Comparison of ENCODE assay signal across 1 cellular context in the genomic region with DNA sequence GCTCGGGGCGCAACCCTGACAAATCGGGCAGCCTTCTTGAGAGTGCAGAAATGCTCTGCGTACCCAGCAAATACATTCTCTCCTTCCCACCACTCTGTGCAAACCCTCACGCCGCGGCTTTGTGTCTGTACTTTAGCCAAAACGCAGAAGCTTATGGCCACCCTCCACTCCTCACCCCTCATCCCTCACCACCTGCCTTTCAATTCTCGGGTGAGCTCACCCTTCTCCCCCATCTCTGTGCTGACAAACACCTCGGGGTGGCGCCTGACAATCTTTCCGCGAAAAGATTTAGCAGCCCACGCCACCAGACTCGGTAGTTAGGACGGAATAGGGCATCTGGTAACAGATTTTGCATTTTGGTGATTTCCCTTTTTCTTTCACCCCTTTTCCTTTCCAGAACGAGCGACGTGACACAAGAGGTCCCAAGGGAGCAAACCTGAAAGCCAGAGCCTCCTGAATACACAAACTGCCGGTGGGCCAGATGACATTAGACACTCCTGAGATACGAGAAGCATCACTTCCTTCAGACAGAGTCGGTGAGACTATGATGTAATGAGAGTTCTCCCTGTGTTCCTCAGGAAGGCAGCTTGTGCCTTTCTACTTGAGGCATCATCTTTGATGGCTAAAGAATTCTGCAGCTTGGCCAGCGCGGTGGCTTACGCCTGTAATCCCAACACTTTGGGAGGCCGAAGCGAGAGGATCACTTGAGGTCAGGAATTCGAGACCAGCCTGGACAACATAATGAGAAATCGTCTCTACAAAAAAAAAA.
TF ChIP-seq lines count a peak whose summit lies in the region.

No MANE protein-coding gene starts in this region.

TF ChIP-seq in HEK293, 187 proteins besides CTCF, POLR2A, EP300 and RAD21 (continued from another document and continues in another):
- TF ChIP-seq ZBTB21 (tag by site-specific recombination; IDR thresholded peaks at IDR 0.05) (peak; percentile 47; the same call in 1 of the 2 replicates), ZFP3 (tag by site-specific recombination; IDR thresholded peaks at IDR 0.05; ENCODE audit: low read depth) (no peak), INSM2 (tag by site-specific recombination; IDR thresholded peaks at IDR 0.05) (no peak), ZFHX2 (tag by site-specific recombination; conservative IDR thresholded peaks at IDR 0.05) (peak; percentile 26), PRDM1 (tag by site-specific recombination; IDR thresholded peaks at IDR 0.05) (peak; percentile 82), HOXC10 (CRISPR knock-in tag; IDR thresholded peaks at IDR 0.05) (no peak), ZNF302 (tag by site-specific recombination; IDR thresholded peaks at IDR 0.05; ENCODE audit: low read depth) (no peak), ZNF610 (tag by site-specific recombination; IDR thresholded peaks at IDR 0.05; ENCODE audit: borderline replicate concordance) (no peak), ZNF501 (tag by site-specific recombination; IDR thresholded peaks at IDR 0.05) (peak; percentile 20), ZNF791 (tag by site-specific recombination; IDR thresholded peaks at IDR 0.05) (no peak), GLIS1 (tag by site-specific recombination; IDR thresholded peaks at IDR 0.05) (peak; percentile 20; the same call in 1 of the 2 replicates), ZNF549 (tag by site-specific recombination; IDR thresholded peaks at IDR 0.05) (no peak), ZNF423 (tag by site-specific recombination; IDR thresholded peaks at IDR 0.05) (peak; percentile 90), ZNF366 (tag by site-specific recombination; conservative IDR thresholded peaks at IDR 0.05) (peak; percentile 80), EGR2 (tag by site-specific recombination; IDR thresholded peaks at IDR 0.05; ENCODE audit: low read depth) (0 out of 2 replicates have a peak, but pooled peaks have one; percentile 7), ZFP37 (tag by site-specific recombination; IDR thresholded peaks at IDR 0.05) (no peak; the same call in 1 of the 2 replicates), ZFP69B (tag by site-specific recombination; IDR thresholded peaks at IDR 0.05) (peak; percentile 34; the same call in 1 of the 2 replicates), SP3 (tag by site-specific recombination; IDR thresholded peaks at IDR 0.05) (no peak), ZNF146 (tag by site-specific recombination; IDR thresholded peaks at IDR 0.05) (no peak), ZNF214 (tag by site-specific recombination; IDR thresholded peaks at IDR 0.05; ENCODE audit: borderline replicate concordance) (no peak), ZNF23 (tag by site-specific recombination; IDR thresholded peaks at IDR 0.05; ENCODE audit: borderline replicate concordance) (no peak), MEIS1 (CRISPR knock-in tag; IDR thresholded peaks at IDR 0.05; ENCODE audit: borderline replicate concordance) (no peak), ZFP41 (tag by site-specific recombination; IDR thresholded peaks at IDR 0.05; ENCODE audit: borderline replicate concordance) (no peak), OSR2 (tag by site-specific recombination; IDR thresholded peaks at IDR 0.05) (no peak), ZNF473 (tag by site-specific recombination; IDR thresholded peaks at IDR 0.05) (no peak), ZBTB1 (tag by site-specific recombination; IDR thresholded peaks at IDR 0.05) (no peak), ZNF555 (tag by site-specific recombination; conservative IDR thresholded peaks at IDR 0.05) (no peak), ZNF596 (tag by site-specific recombination; IDR thresholded peaks at IDR 0.05) (no peak), ZNF624 (tag by site-specific recombination; IDR thresholded peaks at IDR 0.05) (no peak), ZNF174 (tag by site-specific recombination; IDR thresholded peaks at IDR 0.05) (no peak), HOXD13 (CRISPR knock-in tag; IDR thresholded peaks at IDR 0.05; ENCODE audit: borderline replicate concordance) (no peak), ZBTB48 (tag by site-specific recombination; IDR thresholded peaks at IDR 0.05) (no peak), ZNF341 (tag by site-specific recombination; IDR thresholded peaks at IDR 0.05; ENCODE audit: low read depth) (no peak), ZNF404 (tag by site-specific recombination; IDR thresholded peaks at IDR 0.05) (no peak), IKZF3 (tag by site-specific recombination; IDR thresholded peaks at IDR 0.05) (peak; percentile 27; the same call in 1 of the 2 replicates), ZBTB49 (tag by site-specific recombination; IDR thresholded peaks at IDR 0.05; ENCODE audit: low read depth) (no peak), ZBTB17 (tag by site-specific recombination; IDR thresholded peaks at IDR 0.05) (peak; percentile 96), ZNF157 (tag by site-specific recombination; IDR thresholded peaks at IDR 0.05) (no peak)
- TF ChIP-seq, protein P1, sequence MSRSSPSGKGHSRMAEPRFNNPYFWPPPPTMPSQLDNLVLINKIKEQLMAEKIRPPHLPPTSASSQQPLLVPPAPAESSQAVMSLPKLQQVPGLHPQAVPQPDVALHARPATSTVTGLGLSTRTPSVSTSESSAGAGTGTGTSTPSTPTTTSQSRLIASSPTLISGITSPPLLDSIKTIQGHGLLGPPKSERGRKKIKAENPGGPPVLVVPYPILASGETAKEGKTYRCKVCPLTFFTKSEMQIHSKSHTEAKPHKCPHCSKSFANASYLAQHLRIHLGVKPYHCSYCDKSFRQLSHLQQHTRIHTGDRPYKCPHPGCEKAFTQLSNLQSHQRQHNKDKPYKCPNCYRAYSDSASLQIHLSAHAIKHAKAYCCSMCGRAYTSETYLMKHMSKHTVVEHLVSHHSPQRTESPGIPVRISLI (tag by site-specific recombination; IDR thresholded peaks at IDR 0.05): peak; percentile 97; the same call in 1 of the 2 replicates
- TF ChIP-seq, protein P2, sequence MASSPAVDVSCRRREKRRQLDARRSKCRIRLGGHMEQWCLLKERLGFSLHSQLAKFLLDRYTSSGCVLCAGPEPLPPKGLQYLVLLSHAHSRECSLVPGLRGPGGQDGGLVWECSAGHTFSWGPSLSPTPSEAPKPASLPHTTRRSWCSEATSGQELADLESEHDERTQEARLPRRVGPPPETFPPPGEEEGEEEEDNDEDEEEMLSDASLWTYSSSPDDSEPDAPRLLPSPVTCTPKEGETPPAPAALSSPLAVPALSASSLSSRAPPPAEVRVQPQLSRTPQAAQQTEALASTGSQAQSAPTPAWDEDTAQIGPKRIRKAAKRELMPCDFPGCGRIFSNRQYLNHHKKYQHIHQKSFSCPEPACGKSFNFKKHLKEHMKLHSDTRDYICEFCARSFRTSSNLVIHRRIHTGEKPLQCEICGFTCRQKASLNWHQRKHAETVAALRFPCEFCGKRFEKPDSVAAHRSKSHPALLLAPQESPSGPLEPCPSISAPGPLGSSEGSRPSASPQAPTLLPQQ (tag by site-specific recombination; IDR thresholded peaks at IDR 0.05): peak; percentile 47; the same call in 1 of the 2 replicates
- TF ChIP-seq, protein P3, sequence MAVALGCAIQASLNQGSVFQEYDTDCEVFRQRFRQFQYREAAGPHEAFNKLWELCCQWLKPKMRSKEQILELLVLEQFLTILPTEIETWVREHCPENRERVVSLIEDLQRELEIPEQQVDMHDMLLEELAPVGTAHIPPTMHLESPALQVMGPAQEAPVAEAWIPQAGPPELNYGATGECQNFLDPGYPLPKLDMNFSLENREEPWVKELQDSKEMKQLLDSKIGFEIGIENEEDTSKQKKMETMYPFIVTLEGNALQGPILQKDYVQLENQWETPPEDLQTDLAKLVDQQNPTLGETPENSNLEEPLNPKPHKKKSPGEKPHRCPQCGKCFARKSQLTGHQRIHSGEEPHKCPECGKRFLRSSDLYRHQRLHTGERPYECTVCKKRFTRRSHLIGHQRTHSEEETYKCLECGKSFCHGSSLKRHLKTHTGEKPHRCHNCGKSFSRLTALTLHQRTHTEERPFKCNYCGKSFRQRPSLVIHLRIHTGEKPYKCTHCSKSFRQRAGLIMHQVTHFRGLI (tag by site-specific recombination; IDR thresholded peaks at IDR 0.05): peak; percentile 19; the same call in 1 of the 2 replicates
- TF ChIP-seq, protein P4, sequence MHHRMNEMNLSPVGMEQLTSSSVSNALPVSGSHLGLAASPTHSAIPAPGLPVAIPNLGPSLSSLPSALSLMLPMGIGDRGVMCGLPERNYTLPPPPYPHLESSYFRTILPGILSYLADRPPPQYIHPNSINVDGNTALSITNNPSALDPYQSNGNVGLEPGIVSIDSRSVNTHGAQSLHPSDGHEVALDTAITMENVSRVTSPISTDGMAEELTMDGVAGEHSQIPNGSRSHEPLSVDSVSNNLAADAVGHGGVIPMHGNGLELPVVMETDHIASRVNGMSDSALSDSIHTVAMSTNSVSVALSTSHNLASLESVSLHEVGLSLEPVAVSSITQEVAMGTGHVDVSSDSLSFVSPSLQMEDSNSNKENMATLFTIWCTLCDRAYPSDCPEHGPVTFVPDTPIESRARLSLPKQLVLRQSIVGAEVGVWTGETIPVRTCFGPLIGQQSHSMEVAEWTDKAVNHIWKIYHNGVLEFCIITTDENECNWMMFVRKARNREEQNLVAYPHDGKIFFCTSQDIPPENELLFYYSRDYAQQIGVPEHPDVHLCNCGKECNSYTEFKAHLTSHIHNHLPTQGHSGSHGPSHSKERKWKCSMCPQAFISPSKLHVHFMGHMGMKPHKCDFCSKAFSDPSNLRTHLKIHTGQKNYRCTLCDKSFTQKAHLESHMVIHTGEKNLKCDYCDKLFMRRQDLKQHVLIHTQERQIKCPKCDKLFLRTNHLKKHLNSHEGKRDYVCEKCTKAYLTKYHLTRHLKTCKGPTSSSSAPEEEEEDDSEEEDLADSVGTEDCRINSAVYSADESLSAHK (tag by site-specific recombination; IDR thresholded peaks at IDR 0.05): no peak
- TF ChIP-seq, protein P5, sequence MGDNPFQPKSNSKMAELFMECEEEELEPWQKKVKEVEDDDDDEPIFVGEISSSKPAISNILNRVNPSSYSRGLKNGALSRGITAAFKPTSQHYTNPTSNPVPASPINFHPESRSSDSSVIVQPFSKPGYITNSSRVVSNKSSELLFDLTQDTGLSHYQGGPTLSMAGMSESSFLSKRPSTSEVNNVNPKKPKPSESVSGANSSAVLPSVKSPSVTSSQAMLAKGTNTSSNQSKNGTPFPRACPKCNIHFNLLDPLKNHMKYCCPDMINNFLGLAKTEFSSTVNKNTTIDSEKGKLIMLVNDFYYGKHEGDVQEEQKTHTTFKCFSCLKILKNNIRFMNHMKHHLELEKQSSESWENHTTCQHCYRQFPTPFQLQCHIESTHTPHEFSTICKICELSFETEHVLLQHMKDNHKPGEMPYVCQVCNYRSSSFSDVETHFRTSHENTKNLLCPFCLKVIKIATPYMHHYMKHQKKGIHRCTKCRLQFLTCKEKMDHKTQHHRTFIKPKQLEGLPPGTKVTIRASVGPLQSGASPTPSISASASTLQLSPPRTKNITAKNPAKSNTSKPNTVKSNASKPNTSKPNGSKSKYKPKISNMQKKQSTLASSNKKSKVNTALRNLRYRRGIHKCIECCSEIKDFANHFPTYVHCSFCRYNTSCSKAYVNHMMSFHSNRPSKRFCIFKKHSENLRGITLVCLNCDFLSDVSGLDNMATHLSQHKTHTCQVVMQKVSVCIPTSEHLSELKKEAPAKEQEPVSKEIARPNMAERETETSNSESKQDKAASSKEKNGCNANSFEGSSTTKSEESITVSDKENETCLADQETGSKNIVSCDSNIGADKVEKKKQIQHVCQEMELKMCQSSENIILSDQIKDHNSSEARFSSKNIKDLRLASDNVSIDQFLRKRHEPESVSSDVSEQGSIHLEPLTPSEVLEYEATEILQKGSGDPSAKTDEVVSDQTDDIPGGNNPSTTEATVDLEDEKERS (tag by site-specific recombination; IDR thresholded peaks at IDR 0.05): no peak
- TF ChIP-seq, protein P6, sequence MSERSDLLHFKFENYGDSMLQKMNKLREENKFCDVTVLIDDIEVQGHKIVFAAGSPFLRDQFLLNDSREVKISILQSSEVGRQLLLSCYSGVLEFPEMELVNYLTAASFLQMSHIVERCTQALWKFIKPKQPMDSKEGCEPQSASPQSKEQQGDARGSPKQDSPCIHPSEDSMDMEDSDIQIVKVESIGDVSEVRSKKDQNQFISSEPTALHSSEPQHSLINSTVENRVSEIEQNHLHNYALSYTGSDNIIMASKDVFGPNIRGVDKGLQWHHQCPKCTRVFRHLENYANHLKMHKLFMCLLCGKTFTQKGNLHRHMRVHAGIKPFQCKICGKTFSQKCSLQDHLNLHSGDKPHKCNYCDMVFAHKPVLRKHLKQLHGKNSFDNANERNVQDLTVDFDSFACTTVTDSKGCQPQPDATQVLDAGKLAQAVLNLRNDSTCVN (tag by site-specific recombination; optimal IDR thresholded peaks at IDR 0.05): peak; percentile 53
- TF ChIP-seq, protein P7, sequence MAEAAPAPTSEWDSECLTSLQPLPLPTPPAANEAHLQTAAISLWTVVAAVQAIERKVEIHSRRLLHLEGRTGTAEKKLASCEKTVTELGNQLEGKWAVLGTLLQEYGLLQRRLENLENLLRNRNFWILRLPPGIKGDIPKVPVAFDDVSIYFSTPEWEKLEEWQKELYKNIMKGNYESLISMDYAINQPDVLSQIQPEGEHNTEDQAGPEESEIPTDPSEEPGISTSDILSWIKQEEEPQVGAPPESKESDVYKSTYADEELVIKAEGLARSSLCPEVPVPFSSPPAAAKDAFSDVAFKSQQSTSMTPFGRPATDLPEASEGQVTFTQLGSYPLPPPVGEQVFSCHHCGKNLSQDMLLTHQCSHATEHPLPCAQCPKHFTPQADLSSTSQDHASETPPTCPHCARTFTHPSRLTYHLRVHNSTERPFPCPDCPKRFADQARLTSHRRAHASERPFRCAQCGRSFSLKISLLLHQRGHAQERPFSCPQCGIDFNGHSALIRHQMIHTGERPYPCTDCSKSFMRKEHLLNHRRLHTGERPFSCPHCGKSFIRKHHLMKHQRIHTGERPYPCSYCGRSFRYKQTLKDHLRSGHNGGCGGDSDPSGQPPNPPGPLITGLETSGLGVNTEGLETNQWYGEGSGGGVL (tag by site-specific recombination; IDR thresholded peaks at IDR 0.05): peak; percentile 88
